In the genomic region with DNA sequence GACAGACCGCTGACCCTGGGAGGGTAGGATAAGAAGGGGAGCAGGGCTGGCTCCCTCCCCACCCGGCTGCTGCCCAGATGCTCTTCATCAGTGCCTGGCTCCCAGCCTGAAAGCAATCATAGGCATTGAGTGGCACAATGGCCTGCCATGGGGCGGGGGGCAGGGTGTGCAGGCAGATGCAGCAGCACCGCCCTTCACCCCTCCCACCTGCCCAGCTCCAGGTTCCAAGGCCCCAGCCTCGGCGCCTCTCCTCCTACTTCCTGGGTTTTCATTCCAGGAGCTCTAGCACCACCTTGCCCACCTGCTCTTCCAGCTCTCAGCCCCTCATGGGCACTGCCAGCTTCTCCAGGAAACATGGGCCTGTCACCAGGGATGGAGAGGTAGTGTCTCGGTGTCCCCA, we compare ENCODE assay signal across 15 cellular contexts.
A peak's percentile ranks its signal among the peaks of the same experiment; 100 is the strongest.
DNase-seq lines count a peak whose midpoint lies in the region; ATAC-seq and TF ChIP-seq lines count a peak whose summit lies in the region.
"Had no signal": no experiment of that assay in that cellular context is flagged by ENCODE, and none has a peak within 500 bp of the region (broad histone marks: within the 10 kb centered on the region; RNA-seq: fewer than 3 reads in every experiment).

No MANE protein-coding gene starts in this region.

- H3K4me1 ChIP-seq in adrenal gland (replicated peaks in 1 of 2): no peaks in the 10 kb centered on the region
- H3K4me1 ChIP-seq: esophagus squamous epithelium had no signal

- DNase-seq in COR-L47 (lab: John Stamatoyannopoulos, UW) (peak; percentile 97), NCI-H1092 (lab: John Stamatoyannopoulos, UW) (peak; percentile 93), NCI-H510A treated with DMSO at 0.1 percent for 48 hours (lab: John Stamatoyannopoulos, UW) (peak; percentile 51), left ventricle myocardium superior (peak; percentile 45), NCI-H2227 (lab: John Stamatoyannopoulos, UW; ENCODE audit: unreplicated experiment) (no peak), adrenal gland (no peak)
- no peak for DNase-seq in effector CD4-positive, alpha-beta T cell
- DNase-seq: activated CD4-positive, alpha-beta T cell treated with anti-CD3 and anti-CD28 coated beads, Interleukin-2, amount 10 ng/mL, durations not matched to agents 24 days and 14 days; activated gamma-delta T cell; central memory CD4-positive, alpha-beta T cell; esophagus squamous epithelium; NCI-H187 had no signal

- H3K9me3 ChIP-seq in adrenal gland (replicated peaks in 1 of 3): no peaks in the 10 kb centered on the region
- H3K9me3 ChIP-seq: esophagus squamous epithelium had no signal

- no peak overlapping the region for H3K4me3 ChIP-seq in adrenal gland
- H3K4me3 ChIP-seq: esophagus squamous epithelium, SK-N-MC, skin epidermis had no signal

- no peak overlapping the region for H3K27ac ChIP-seq in adrenal gland
- H3K27ac ChIP-seq: esophagus squamous epithelium, SK-N-MC, skin epidermis had no signal

- intact Hi-C loops in left ventricle myocardium superior (cut with micrococcal nuclease): no loop called here
- intact Hi-C loops in adrenal gland (cut with DNase I): no loop called here

- TF ChIP-seq POLR2A in adrenal gland (IDR thresholded peaks at IDR 0.05): no peak

- ATAC-seq in left ventricle myocardium superior (peak; percentile 63), HG03469 (IDR thresholded peaks at IDR 0.05; ENCODE audit: unreplicated experiment) (no peak)

- H3K27me3 ChIP-seq in adrenal gland: no peaks in the 10 kb centered on the region

- no peaks in the 10 kb centered on the region for H3K36me3 ChIP-seq in adrenal gland (replicated peaks in 1 of 2)
- H3K36me3 ChIP-seq: esophagus squamous epithelium had no signal

- no peak for TF ChIP-seq CTCF in adrenal gland (IDR thresholded peaks at IDR 0.05)

- 57 to 82% (median 68%) methylated on average over 3 to 7 of the region's 7 CpGs for WGBS in adrenal gland, 4 donors

Comparison
In these comparisons a context has a peak if more than half of its experiments do, and no peak if none do; other contexts are left out.
1. DNase-seq: peak in COR-L47 (single experiment), NCI-H1092 (single experiment), NCI-H510A treated with DMSO at 0.1 percent for 48 hours (single experiment) and left ventricle myocardium superior (single experiment); none in NCI-H2227 (single experiment), effector CD4-positive, alpha-beta T cell (single experiment) and adrenal gland (0 of 7).